Comparison of ENCODE assay signal across 8 cellular contexts in genomic region chr3:143121240-143122088, GRCh38. TPM values are rescaled to one million over a fixed set of nuclear protein-coding genes. Genes with fewer than 3 reads are reported as not detected.
A peak's percentile ranks its signal among the peaks of the same experiment; 100 is the strongest.
DNase-seq lines count a peak whose midpoint lies in the region; ATAC-seq and TF ChIP-seq lines count a peak whose summit lies in the region.

No MANE protein-coding gene starts in this region.

- CTCF ChIA-PET in activated CD8-positive, alpha-beta T cell treated with anti-CD3 and anti-CD28 coated beads for 36 hours (lab: Charles Lee): interaction anchor here (0.6 to 2.5 kb wide), 43 partner anchors 9 to 628 kb away, joined by 3 to 23 read pairs (median 3); no protein-coding TSS in a partner anchor

- H3K27me3 Mint-ChIP-seq in activated CD8-positive, alpha-beta T cell treated with anti-CD3 and anti-CD28 coated beads for 36 hours: peaks cover 5% of the 10 kb centered on the region
- peaks cover 16% of the 10 kb centered on the region for H3K27me3 Mint-ChIP-seq in endodermal cell (ENCODE audit: insufficient read depth)

- H3K4me3 Mint-ChIP-seq in activated CD8-positive, alpha-beta T cell treated with anti-CD3 and anti-CD28 coated beads for 36 hours: peak overlapping the region; percentile 67
- H3K4me3 Mint-ChIP-seq in endodermal cell: peak overlapping the region; percentile 79

- no peaks in the 10 kb centered on the region for H3K9me3 ChIP-seq in endodermal cell (ENCODE audit: control insufficient read depth, low read length)
- no peaks in the 10 kb centered on the region for H3K9me3 ChIP-seq in muscle layer of colon (ENCODE audit: low read length)

- peak overlapping the region; percentile 79 for H3K4me3 ChIP-seq in endodermal cell (ENCODE audit: low read length)
- H3K4me3 ChIP-seq in muscle layer of colon (ENCODE audit: low read depth in 1 of 2, low read length in 2 of 2): peak overlapping the region; percentile 30 to 73

- WGBS in endodermal cell (ENCODE audit: insufficient coverage in 1 of 2, insufficient read length in 1 of 2), 2 experiments: 64 to 66% methylated on average over 63 to 79 of the region's 79 CpGs

- peak; percentile 82 for TF ChIP-seq CTCF in activated CD8-positive, alpha-beta T cell treated with anti-CD3 and anti-CD28 coated beads for 36 hours (IDR thresholded peaks at IDR 0.05)
- TF ChIP-seq CTCF in endodermal cell (conservative IDR thresholded peaks at IDR 0.05): peak; percentile 69

- H3K36me3 ChIP-seq in endodermal cell (ENCODE audit: control insufficient read depth, insufficient read depth, low read length) (no peaks in the 10 kb centered on the region), muscle layer of colon (ENCODE audit: insufficient read depth, low read length) (no peaks in the 10 kb centered on the region)

- no peaks in the 10 kb centered on the region for H3K4me1 ChIP-seq in endodermal cell (ENCODE audit: control insufficient read depth, insufficient read depth, low read length)
- peaks cover 7% of the 10 kb centered on the region for H3K4me1 ChIP-seq in muscle layer of colon (ENCODE audit: insufficient read depth, low read length)

- peaks cover 4% of the 10 kb centered on the region for H3K36me3 Mint-ChIP-seq in activated CD8-positive, alpha-beta T cell treated with anti-CD3 and anti-CD28 coated beads for 36 hours (ENCODE audit: low read depth)
- peaks cover 5% of the 10 kb centered on the region for H3K36me3 Mint-ChIP-seq in endodermal cell (ENCODE audit: low read depth)

- peak; percentile 69 for ATAC-seq in activated CD8-positive, alpha-beta T cell treated with anti-CD3 and anti-CD28 coated beads for 36 hours

- POLR2A ChIA-PET in activated CD8-positive, alpha-beta T cell treated with anti-CD3 and anti-CD28 coated beads for 36 hours (lab: Charles Lee): interaction anchor here (1.0 to 1.6 kb wide), 2 partner anchors 45 to 53 kb away, joined by 3 to 5 read pairs; no protein-coding TSS in a partner anchor

- DNase-seq in DMS 273 (lab: John Stamatoyannopoulos, UW; ENCODE audit: unreplicated experiment): peak; percentile 79
- no peak for DNase-seq in DMS 273 treated with DMSO at 0.1 percent for 48 hours (lab: John Stamatoyannopoulos, UW)
- DNase-seq in HK-2 (ENCODE audit: unreplicated experiment): peak; percentile 12
- DNase-seq in activated CD8-positive, alpha-beta T cell treated with anti-CD3 and anti-CD28 coated beads for 36 hours: peak; percentile 92
- DNase-seq in endodermal cell: peak; percentile 90
- peak; percentile 55 to 74 for DNase-seq in stimulated activated CD8-positive, alpha-beta memory T cell treated with anti-CD3 and anti-CD28 coated beads, Interleukin-7, amount 100 ng/mL, for 48 hours (ENCODE audit: extremely low read depth in 1 of 2, low read depth in 1 of 2)
- no peak for DNase-seq in GM19240 (ENCODE audit: insufficient read length, low spot score)

- no peaks in the 10 kb centered on the region for H3K9me3 Mint-ChIP-seq in activated CD8-positive, alpha-beta T cell treated with anti-CD3 and anti-CD28 coated beads for 36 hours
- no peaks in the 10 kb centered on the region for H3K9me3 Mint-ChIP-seq in endodermal cell

- H3K4me1 Mint-ChIP-seq in activated CD8-positive, alpha-beta T cell treated with anti-CD3 and anti-CD28 coated beads for 36 hours (ENCODE audit: low read depth): peaks cover 40% of the 10 kb centered on the region
- H3K4me1 Mint-ChIP-seq in endodermal cell: peaks cover 30% of the 10 kb centered on the region

- H3K27ac ChIP-seq in endodermal cell (ENCODE audit: low read depth, low read length) (no peak overlapping the region), muscle layer of colon (ENCODE audit: low read depth, low read length) (no peak overlapping the region)

- no peak overlapping the region for H3K9ac ChIP-seq in endodermal cell (ENCODE audit: extremely low read depth, low read length, poor library complexity, severe bottlenecking)
- H3K9ac ChIP-seq in muscle layer of colon (ENCODE audit: low read length): no peak overlapping the region

- peak overlapping the region; percentile 55 for H3K27ac Mint-ChIP-seq in activated CD8-positive, alpha-beta T cell treated with anti-CD3 and anti-CD28 coated beads for 36 hours
- H3K27ac Mint-ChIP-seq in endodermal cell: no peak overlapping the region

- H3K27me3 ChIP-seq in endodermal cell (ENCODE audit: control insufficient read depth, insufficient read depth, low read length, poor library complexity, severe bottlenecking): peaks cover 27% of the 10 kb centered on the region
- H3K27me3 ChIP-seq in muscle layer of colon (ENCODE audit: control insufficient read depth in 1 of 2, insufficient read depth in 2 of 2, low read length in 2 of 2): peaks cover 0 to 22% of the 10 kb centered on the region in 2 donors

- intact Hi-C loops in activated CD8-positive, alpha-beta T cell treated with anti-CD3 and anti-CD28 coated beads for 36 hours (cut with micrococcal nuclease): loop anchor here (2.0 to 10.0 kb wide), 5 partner anchors 51 to 553 kb away; no protein-coding TSS in a partner anchor

RNA-seq across cellular contexts. Expression of gene CHST2, which starts 1.9 kb away (rescaled TPM):
- 1 to 10 TPM; 6.0 to 6.9 TPM for total RNA-seq in activated CD8-positive, alpha-beta T cell treated with anti-CD3 and anti-CD28 coated beads for 36 hours
- total RNA-seq in endodermal cell: 1 to 10 TPM; 3.4 to 7.2 TPM
- 5.2 TPM for polyA plus RNA-seq in endodermal cell (2013, experiment 1 of 2)
- 5.1 TPM for polyA plus RNA-seq in endodermal cell (2013, experiment 2 of 2)

Comparison
In these comparisons a context has a peak if more than half of its experiments do, and no peak if none do; other contexts are left out.
1. DNase-seq: peak in DMS 273 (single experiment), HK-2 (single experiment), activated CD8-positive, alpha-beta T cell treated with anti-CD3 and anti-CD28 coated beads for 36 hours (single experiment), endodermal cell (single experiment) and stimulated activated CD8-positive, alpha-beta memory T cell treated with anti-CD3 and anti-CD28 coated beads, Interleukin-7, amount 100 ng/mL, for 48 hours (2 of 2); none in DMS 273 treated with DMSO at 0.1 percent for 48 hours (single experiment) and GM19240 (single experiment).